ENCODE assay signal across 10 cellular contexts in genomic region chr6:36758516-36759176, GRCh38.
A peak's percentile ranks its signal among the peaks of the same experiment; 100 is the strongest.
DNase-seq lines count a peak whose midpoint lies in the region; ATAC-seq and TF ChIP-seq lines count a peak whose summit lies in the region.
"Had no signal": no experiment of that assay in that cellular context is flagged by ENCODE, and none has a peak within 500 bp of the region (broad histone marks: within the 10 kb centered on the region; RNA-seq: fewer than 3 reads in every experiment).

No MANE protein-coding gene starts in this region.

- peaks cover 21% of the 10 kb centered on the region for H3K4me1 ChIP-seq in colonic mucosa

- intact Hi-C loops in colonic mucosa (cut with DNase I), result loop anchor here (2.0 kb wide), 1 partner anchor 136 kb away; no protein-coding TSS in a partner anchor

- H3K27ac ChIP-seq in colonic mucosa, result peak overlapping the region; percentile 47
- H3K27ac ChIP-seq: HL-60, upper lobe of left lung had no signal

- H3K4me1 Mint-ChIP-seq in T-helper 2 cell treated with Interferon-gamma antibody and Interleukin-4, amounts not matched to agents 5 μg/mL and 100 μg/mL, for 36 hours (ENCODE audit: low read depth), result peaks cover 43% of the 10 kb centered on the region
- peaks cover 56% of the 10 kb centered on the region for H3K4me1 Mint-ChIP-seq in stimulated activated effector memory CD8-positive, alpha-beta T cell treated with anti-CD3 and anti-CD28 coated beads, Interleukin-12 subunit alpha, Interleukin-12 subunit beta, amount 100 ng/mL, for 72 hours

- H3K36me3 ChIP-seq in colonic mucosa, result no peaks in the 10 kb centered on the region
- H3K36me3 ChIP-seq: upper lobe of left lung had no signal

- no peaks in the 10 kb centered on the region for H3K9me3 Mint-ChIP-seq in T-helper 2 cell treated with Interferon-gamma antibody and Interleukin-4, amounts not matched to agents 5 μg/mL and 100 μg/mL, for 36 hours
- no peaks in the 10 kb centered on the region for H3K9me3 Mint-ChIP-seq in stimulated activated effector memory CD8-positive, alpha-beta T cell treated with anti-CD3 and anti-CD28 coated beads, Interleukin-12 subunit alpha, Interleukin-12 subunit beta, amount 100 ng/mL, for 72 hours

- peaks cover 3% of the 10 kb centered on the region for H3K36me3 Mint-ChIP-seq in T-helper 2 cell treated with Interferon-gamma antibody and Interleukin-4, amounts not matched to agents 5 μg/mL and 100 μg/mL, for 36 hours (ENCODE audit: low read depth)
- peaks cover 14% of the 10 kb centered on the region for H3K36me3 Mint-ChIP-seq in stimulated activated effector memory CD8-positive, alpha-beta T cell treated with anti-CD3 and anti-CD28 coated beads, Interleukin-12 subunit alpha, Interleukin-12 subunit beta, amount 100 ng/mL, for 72 hours

- H3K4me3 ChIP-seq in colonic mucosa, result no peak overlapping the region
- H3K4me3 ChIP-seq: upper lobe of left lung had no signal

- DNase-seq in T-helper 2 cell treated with Interferon-gamma antibody and Interleukin-4, amounts not matched to agents 5 μg/mL and 100 μg/mL, for 36 hours (ENCODE audit: low spot score), result no peak
- DNase-seq in T-helper 2 cell, result no peak
- DNase-seq in NCI-H146 (lab: John Stamatoyannopoulos, UW), result peak; percentile 45
- peak; percentile 74 for DNase-seq in colonic mucosa
- no peak for DNase-seq in stimulated activated effector memory CD8-positive, alpha-beta T cell treated with anti-CD3 and anti-CD28 coated beads, Interleukin-12 subunit alpha, Interleukin-12 subunit beta, amount 100 ng/mL, for 72 hours (ENCODE audit: low spot score in 2 of 2)

- no peak for TF ChIP-seq CTCF in colonic mucosa (IDR thresholded peaks at IDR 0.05)

- no peaks in the 10 kb centered on the region for H3K27me3 ChIP-seq in colonic mucosa
- H3K27me3 ChIP-seq: upper lobe of left lung had no signal

- H3K27me3 Mint-ChIP-seq in T-helper 2 cell treated with Interferon-gamma antibody and Interleukin-4, amounts not matched to agents 5 μg/mL and 100 μg/mL, for 36 hours (ENCODE audit: low read depth), result no peaks in the 10 kb centered on the region

- H3K9me3 ChIP-seq in colonic mucosa, result no peaks in the 10 kb centered on the region
- H3K9me3 ChIP-seq: upper lobe of left lung had no signal

- H3K27ac Mint-ChIP-seq in T-helper 2 cell treated with Interferon-gamma antibody and Interleukin-4, amounts not matched to agents 5 μg/mL and 100 μg/mL, for 36 hours, result peak overlapping the region; percentile 32
- peak overlapping the region; percentile 63 for H3K27ac Mint-ChIP-seq in stimulated activated effector memory CD8-positive, alpha-beta T cell treated with anti-CD3 and anti-CD28 coated beads, Interleukin-12 subunit alpha, Interleukin-12 subunit beta, amount 100 ng/mL, for 72 hours

- H3K4me3 Mint-ChIP-seq in T-helper 2 cell treated with Interferon-gamma antibody and Interleukin-4, amounts not matched to agents 5 μg/mL and 100 μg/mL, for 36 hours, result no peak overlapping the region
- H3K4me3 Mint-ChIP-seq in stimulated activated effector memory CD8-positive, alpha-beta T cell treated with anti-CD3 and anti-CD28 coated beads, Interleukin-12 subunit alpha, Interleukin-12 subunit beta, amount 100 ng/mL, for 72 hours, result no peak overlapping the region

- ATAC-seq in stimulated activated effector memory CD8-positive, alpha-beta T cell treated with anti-CD3 and anti-CD28 coated beads, Interleukin-12 subunit alpha, Interleukin-12 subunit beta, amount 100 ng/mL, for 72 hours, result no peak
- ATAC-seq in HG03460 (IDR thresholded peaks at IDR 0.05; ENCODE audit: unreplicated experiment) (no peak), HG02623 (IDR thresholded peaks at IDR 0.05; ENCODE audit: unreplicated experiment) (no peak), GM19452 (IDR thresholded peaks at IDR 0.05; ENCODE audit: unreplicated experiment) (no peak)

- peak overlapping the region; percentile 24 to 37 for H3K9ac ChIP-seq in colonic mucosa (ENCODE audit: low read depth in 2 of 2, low read length in 2 of 2)

Comparison
In these comparisons a context has a peak if more than half of its experiments do, and no peak if none do; other contexts are left out.
1. DNase-seq: peak in NCI-H146 (single experiment) and colonic mucosa (single experiment); none in T-helper 2 cell treated with Interferon-gamma antibody and Interleukin-4, amounts not matched to agents 5 μg/mL and 100 μg/mL, for 36 hours (single experiment), T-helper 2 cell (0 of 5) and stimulated activated effector memory CD8-positive, alpha-beta T cell treated with anti-CD3 and anti-CD28 coated beads, Interleukin-12 subunit alpha, Interleukin-12 subunit beta, amount 100 ng/mL, for 72 hours (0 of 2).